Comparison of ENCODE assay signal across 20 cellular contexts in genomic region chr19:12350185-12350889, GRCh38.
"Had no signal": no experiment of that assay in that cellular context is flagged by ENCODE, and none has a peak within 500 bp of the region (broad histone marks: within the 10 kb centered on the region; RNA-seq: fewer than 3 reads in every experiment).

No MANE protein-coding gene starts in this region.

- H3K4me1 Mint-ChIP-seq: activated CD4-positive, alpha-beta T cell treated with anti-CD3 and anti-CD28 coated beads for 36 hours; activated CD8-positive, alpha-beta memory T cell treated with anti-CD3 and anti-CD28 coated beads, Interleukin-2, amount 10 ng/mL, durations not matched to agents 7 days and 5 days; T-cell; WTC11 had no signal

- H3K4me3 Mint-ChIP-seq: activated CD4-positive, alpha-beta T cell treated with anti-CD3 and anti-CD28 coated beads for 36 hours; activated CD8-positive, alpha-beta memory T cell treated with anti-CD3 and anti-CD28 coated beads, Interleukin-2, amount 10 ng/mL, durations not matched to agents 7 days and 5 days; activated naive CD8-positive, alpha-beta T cell; dendritic cell treated with granulocyte-macrophage colony-stimulating factor and Interleukin-4, amounts not matched to agents 40 ng/mL and 50 ng/mL, for 4 days; T-cell; WTC11 had no signal

- H3K4me3 ChIP-seq: cardiac muscle cell, lung, tibial nerve had no signal

- H3K27me3 ChIP-seq: cardiac muscle cell, tibial nerve had no signal

- H3K27ac ChIP-seq: cardiac muscle cell, tibial nerve had no signal

- DNase-seq: activated CD4-positive, alpha-beta T cell treated with anti-CD3 and anti-CD28 coated beads for 36 hours; activated CD4-positive, alpha-beta T cell treated with anti-CD3 and anti-CD28 coated beads, Interleukin-2, amount 50 U/mL, for 48 hours; activated CD8-positive, alpha-beta memory T cell treated with anti-CD3 and anti-CD28 coated beads, Interleukin-2, amount 10 ng/mL, durations not matched to agents 7 days and 5 days; amniotic stem cell; effector memory CD4-positive, alpha-beta T cell; islet precursor cell; midbrain; occipital lobe; posterior cingulate gyrus; stimulated activated CD4-positive, alpha-beta T cell treated with anti-CD3 and anti-CD28 coated beads, Interleukin-12 subunit alpha, Interleukin-12 subunit beta, amount 100 ng/mL, for 4 hours; stimulated activated CD4-positive, alpha-beta T cell treated with anti-CD3 and anti-CD28 coated beads, Interleukin-1b, Interleukin-23, amount 100 ng/mL, for 48 hours; stimulated activated naive CD4-positive, alpha-beta T cell treated with Interleukin-2 at 50 U/mL for 16 hours; substantia nigra; T-cell had no signal

- H3K27ac Mint-ChIP-seq: activated CD4-positive, alpha-beta T cell treated with anti-CD3 and anti-CD28 coated beads for 36 hours; activated CD8-positive, alpha-beta memory T cell treated with anti-CD3 and anti-CD28 coated beads, Interleukin-2, amount 10 ng/mL, durations not matched to agents 7 days and 5 days; activated naive CD8-positive, alpha-beta T cell; dendritic cell treated with granulocyte-macrophage colony-stimulating factor and Interleukin-4, amounts not matched to agents 40 ng/mL and 50 ng/mL, for 4 days; T-cell; WTC11 had no signal

- H3K27me3 Mint-ChIP-seq: activated CD4-positive, alpha-beta T cell treated with anti-CD3 and anti-CD28 coated beads for 36 hours; activated CD8-positive, alpha-beta memory T cell treated with anti-CD3 and anti-CD28 coated beads, Interleukin-2, amount 10 ng/mL, durations not matched to agents 7 days and 5 days; activated naive CD8-positive, alpha-beta T cell; dendritic cell treated with granulocyte-macrophage colony-stimulating factor and Interleukin-4, amounts not matched to agents 40 ng/mL and 50 ng/mL, for 4 days; T-cell had no signal

- H3K4me1 ChIP-seq: tibial nerve had no signal

- ATAC-seq: activated CD4-positive, alpha-beta T cell treated with anti-CD3 and anti-CD28 coated beads for 36 hours; activated CD8-positive, alpha-beta memory T cell treated with anti-CD3 and anti-CD28 coated beads, Interleukin-2, amount 10 ng/mL, durations not matched to agents 7 days and 5 days; T-cell; WTC11 had no signal
